Comparison of ENCODE assay signal across 7 cellular contexts in the genomic region with DNA sequence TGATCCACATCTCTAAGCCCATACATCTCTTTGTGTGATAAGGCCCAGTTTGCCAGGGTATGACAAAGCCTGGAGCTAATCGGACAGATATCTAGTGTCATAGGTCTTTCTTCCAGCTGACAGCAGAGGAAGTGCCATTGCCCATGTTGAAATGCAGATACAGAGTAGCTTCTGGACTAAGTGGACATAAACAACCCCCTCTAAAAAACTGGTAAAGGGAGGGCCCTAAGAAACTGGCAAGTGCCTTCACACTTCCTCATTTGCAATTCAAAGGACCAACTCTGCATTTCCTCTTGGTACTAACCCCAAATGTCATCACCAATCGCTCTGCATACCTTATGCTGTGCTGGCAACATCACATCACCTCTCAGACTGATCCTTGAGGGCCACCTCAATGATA. TPM values are rescaled to one million over a fixed set of nuclear protein-coding genes. Genes with fewer than 3 reads are reported as not detected.
A peak's percentile ranks its signal among the peaks of the same experiment; 100 is the strongest.
DNase-seq lines count a peak whose midpoint lies in the region; ATAC-seq and TF ChIP-seq lines count a peak whose summit lies in the region.

No MANE protein-coding gene starts in this region.

- 23 to 50% (median 29%) methylated on average over 2 of the region's 2 CpGs for WGBS in psoas muscle, 3 donors

- peak; percentile 54 for TF ChIP-seq POLR2A in Raji (IDR thresholded peaks at IDR 0.05; ENCODE audit: insufficient read depth, low read depth, low read length)

- H3K4me1 ChIP-seq in psoas muscle (peaks cover 28% of the 10 kb centered on the region), PC-3 (ENCODE audit: insufficient read depth, low read length) (no peaks in the 10 kb centered on the region)

- H4K20me1 ChIP-seq in PC-3 (ENCODE audit: low read length) = no peaks in the 10 kb centered on the region

- H3K9ac ChIP-seq in PC-3 (ENCODE audit: low read length) = no peak overlapping the region

- no peaks in the 10 kb centered on the region for H3F3A ChIP-seq in PC-3 (ENCODE audit: low read length, unreplicated experiment)

- H3K9me3 ChIP-seq in psoas muscle (no peaks in the 10 kb centered on the region), PC-3 (ENCODE audit: low read length) (no peaks in the 10 kb centered on the region)

- H3K9me2 ChIP-seq in PC-3 (replicated peaks; ENCODE audit: low read length) = no peaks in the 10 kb centered on the region

- no peak overlapping the region for H3K4me2 ChIP-seq in PC-3 (ENCODE audit: low read length)

- H3K4me3 ChIP-seq in psoas muscle (no peak overlapping the region), PC-3 (ENCODE audit: low read length) (no peak overlapping the region)

- no peaks in the 10 kb centered on the region for H3K79me2 ChIP-seq in PC-3 (ENCODE audit: low read length)

- H3K27ac ChIP-seq in psoas muscle = peak overlapping the region; percentile 67
- no peak overlapping the region for H3K27ac ChIP-seq in PC-3 (ENCODE audit: low read length)

- no TSS peak for BruUV-seq in PC-3 (replicated peaks; lab: Mats Ljungman, UMichigan)

- POLR2A ChIA-PET in PC-3 (lab: Charles Lee; ENCODE audit: unreplicated experiment) = no interaction called here

- ATAC-seq in GM19043 (IDR thresholded peaks at IDR 0.05; ENCODE audit: low read depth, unreplicated experiment) (peak; percentile 66), HG03060 (IDR thresholded peaks at IDR 0.05; ENCODE audit: low read depth, unreplicated experiment) (peak; percentile 80), psoas muscle (peak in 3 of 4 donors; percentile 30 to 52 (median 47)), PC-3 (no peak)

- intact Hi-C loops in psoas muscle (cut with DNase I) (no loop called here), PC-3 (cut with micrococcal nuclease) (no loop called here)

- H3K27me3 ChIP-seq in psoas muscle (ENCODE audit: insufficient read depth in 3 of 3, low read length in 2 of 3) (no peaks in the 10 kb centered on the region), PC-3 (ENCODE audit: low read length) (no peaks in the 10 kb centered on the region)

- CTCF ChIA-PET in PC-3 (lab: Charles Lee) = no interaction called here

- DNase-seq in psoas muscle = no peak
- no peak for DNase-seq in activated effector memory CD4-positive, alpha-beta T cell treated with Interleukin-2 at 50 U/mL for 16 hours
- DNase-seq in PC-3 = no peak
- no peak for DNase-seq in NCI-H1930 (lab: John Stamatoyannopoulos, UW)

- H3K36me3 ChIP-seq in psoas muscle (ENCODE audit: insufficient read depth in 1 of 2, low read depth in 1 of 2) = no peaks in the 10 kb centered on the region
- H3K36me3 ChIP-seq in PC-3 (ENCODE audit: low read depth, low read length) = no peaks in the 10 kb centered on the region

- H2AFZ ChIP-seq in PC-3 (ENCODE audit: low read length) = no peak overlapping the region

- TF ChIP-seq CTCF in psoas muscle (IDR thresholded peaks at IDR 0.05) (no peak), PC-3 (conservative IDR thresholded peaks at IDR 0.05; ENCODE audit: low read depth, low read length) (no peak)

RNA-seq across cellular contexts. Expression of a gene that starts 20.8 kb away (rescaled TPM):
- 10 to 100 TPM; 25.4 to 70.5 (median 53.8) TPM for total RNA-seq in psoas muscle
- polyA plus RNA-seq in psoas muscle = 10 to 100 TPM; 11.4 to 22.5 (median 19.6) TPM
- 2.1 and 3.3 TPM in 2 replicates for total RNA-seq in PC-3 (2014; rRNA removed)
